Comparison of ENCODE assay signal across 22 cellular contexts in the genomic region with DNA sequence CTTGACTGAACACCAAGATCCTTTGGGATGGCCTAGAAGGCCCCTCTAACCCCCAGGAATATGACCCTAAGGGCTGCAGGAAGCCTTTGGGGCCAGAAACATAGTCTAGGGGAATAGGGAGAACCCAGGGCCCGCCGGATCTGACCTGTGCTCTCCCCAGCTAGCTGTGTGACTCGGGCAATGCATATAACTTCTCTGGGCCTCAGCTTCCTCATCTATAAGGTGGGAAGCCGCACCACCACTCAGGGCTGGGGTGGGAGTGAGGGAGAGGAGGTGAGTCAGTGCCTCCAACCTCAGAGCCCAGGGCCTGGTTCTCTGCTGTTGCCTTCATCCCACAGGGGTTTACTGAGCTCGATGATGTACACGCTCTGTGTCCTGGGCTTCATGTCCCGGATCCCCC.
"Had no signal": no experiment of that assay in that cellular context is flagged by ENCODE, and none has a peak within 500 bp of the region (broad histone marks: within the 10 kb centered on the region; RNA-seq: fewer than 3 reads in every experiment).

No MANE protein-coding gene starts in this region.

- H3K4me3 Mint-ChIP-seq: activated CD4-positive, alpha-beta T cell treated with anti-CD3 and anti-CD28 coated beads, Interleukin-2, amount 10 ng/mL, durations not matched to agents 24 days and 14 days; activated CD8-positive, alpha-beta T cell treated with anti-CD3 and anti-CD28 coated beads, Interleukin-2, amount 10 ng/mL, durations not matched to agents 7 days and 5 days; activated naive CD4-positive, alpha-beta T cell treated with anti-CD3 and anti-CD28 coated beads, Interleukin-2, amount 10 ng/mL, durations not matched to agents 7 days and 5 days; naive B cell; neural progenitor cell had no signal

- H2AFZ ChIP-seq: neural progenitor cell had no signal

- H3K27ac Mint-ChIP-seq: activated CD4-positive, alpha-beta T cell treated with anti-CD3 and anti-CD28 coated beads, Interleukin-2, amount 10 ng/mL, durations not matched to agents 24 days and 14 days; activated CD8-positive, alpha-beta T cell treated with anti-CD3 and anti-CD28 coated beads, Interleukin-2, amount 10 ng/mL, durations not matched to agents 7 days and 5 days; activated naive CD4-positive, alpha-beta T cell treated with anti-CD3 and anti-CD28 coated beads, Interleukin-2, amount 10 ng/mL, durations not matched to agents 7 days and 5 days; naive B cell; neural progenitor cell had no signal

- H3K27ac ChIP-seq: body of pancreas, cardiac muscle cell, neural progenitor cell, prostate gland, SK-N-MC, spleen, tibial artery had no signal

- H3K9ac ChIP-seq: neural progenitor cell had no signal

- H3K27me3 Mint-ChIP-seq: activated naive CD4-positive, alpha-beta T cell treated with anti-CD3 and anti-CD28 coated beads, Interleukin-2, amount 10 ng/mL, durations not matched to agents 7 days and 5 days had no signal

- H3K27me3 ChIP-seq: body of pancreas, neural progenitor cell had no signal

- H3K9me3 Mint-ChIP-seq: activated CD4-positive, alpha-beta T cell treated with anti-CD3 and anti-CD28 coated beads, Interleukin-2, amount 10 ng/mL, durations not matched to agents 24 days and 14 days; activated naive CD4-positive, alpha-beta T cell treated with anti-CD3 and anti-CD28 coated beads, Interleukin-2, amount 10 ng/mL, durations not matched to agents 7 days and 5 days; neural progenitor cell had no signal

- H3K9me3 ChIP-seq: body of pancreas, prostate gland, spleen, tibial artery had no signal

- H3K4me1 ChIP-seq: body of pancreas, prostate gland, tibial artery had no signal

- H3K4me2 ChIP-seq: neural progenitor cell had no signal

- H3K4me1 Mint-ChIP-seq: activated CD4-positive, alpha-beta T cell treated with anti-CD3 and anti-CD28 coated beads, Interleukin-2, amount 10 ng/mL, durations not matched to agents 24 days and 14 days; activated naive CD4-positive, alpha-beta T cell treated with anti-CD3 and anti-CD28 coated beads, Interleukin-2, amount 10 ng/mL, durations not matched to agents 7 days and 5 days; naive B cell had no signal

- H3K36me3 ChIP-seq: cardiac muscle cell, neural progenitor cell, prostate gland, spleen, tibial artery had no signal

- DNase-seq: activated CD4-positive, alpha-beta T cell treated with anti-CD3 and anti-CD28 coated beads, Interleukin-2, amount 10 ng/mL, durations not matched to agents 24 days and 14 days; activated CD8-positive, alpha-beta T cell treated with anti-CD3 and anti-CD28 coated beads, Interleukin-2, amount 10 ng/mL, durations not matched to agents 7 days and 5 days; activated effector memory CD4-positive, alpha-beta T cell treated with anti-CD3 and anti-CD28 coated beads, Interleukin-2, amount 50 U/mL, for 16 hours; activated naive CD4-positive, alpha-beta T cell treated with anti-CD3 and anti-CD28 coated beads, Interleukin-2, amount 10 ng/mL, durations not matched to agents 7 days and 5 days; anterior cingulate cortex; body of pancreas; dermis blood vessel endothelial cell; effector memory CD4-positive, alpha-beta T cell; foreskin melanocyte; glutamatergic neuron; hippocampal formation; mesendoderm; naive B cell; spleen; stimulated activated CD4-positive, alpha-beta T cell treated with anti-CD3 and anti-CD28 coated beads, Interleukin-4, amount 100 ng/mL, for 1 hour; stimulated activated naive CD8-positive, alpha-beta T cell treated with anti-CD3 and anti-CD28 coated beads, Interleukin-15, Interleukin-2, amounts not matched to agents 100 U/mL and 50 U/mL, for 24 hours had no signal

- H3K4me3 ChIP-seq: body of pancreas, cardiac muscle cell, neural progenitor cell, prostate gland, SK-N-MC, spleen, tibial artery had no signal

- H3K36me3 Mint-ChIP-seq: activated naive CD4-positive, alpha-beta T cell treated with anti-CD3 and anti-CD28 coated beads, Interleukin-2, amount 10 ng/mL, durations not matched to agents 7 days and 5 days; naive B cell; neural progenitor cell had no signal

- ATAC-seq: activated CD4-positive, CD25-positive, alpha-beta regulatory T cell treated with anti-CD3 and anti-CD28 coated beads, Interleukin-2, amount 50 U/mL, for 24 hours; activated CD8-positive, alpha-beta T cell treated with anti-CD3 and anti-CD28 coated beads, Interleukin-2, amount 10 ng/mL, durations not matched to agents 7 days and 5 days; body of pancreas; stimulated activated naive CD8-positive, alpha-beta T cell treated with anti-CD3 and anti-CD28 coated beads, Interleukin-15, Interleukin-2, amounts not matched to agents 100 U/mL and 50 U/mL, for 24 hours had no signal
